Comparison of ENCODE assay signal across 28 cellular contexts in the genomic region with DNA sequence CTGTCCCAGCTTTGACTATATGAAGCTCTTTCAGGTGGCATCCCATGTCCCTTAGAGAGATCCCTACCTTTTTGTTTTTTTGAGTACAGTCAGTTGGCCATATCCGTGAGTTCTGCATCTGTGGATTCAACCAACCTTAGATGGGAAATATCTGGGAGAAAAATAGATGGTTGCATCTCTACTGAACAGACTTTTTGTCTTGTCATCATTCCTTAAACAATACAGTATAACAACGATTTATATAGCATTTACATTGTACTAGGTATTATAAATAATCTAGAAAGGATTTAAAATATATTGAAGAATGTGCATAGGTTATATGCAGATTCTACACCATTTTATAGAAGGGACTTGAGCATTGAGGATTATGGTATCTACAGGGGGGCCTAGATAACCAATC.
"Had no signal": no experiment of that assay in that cellular context is flagged by ENCODE, and none has a peak within 500 bp of the region (broad histone marks: within the 10 kb centered on the region; RNA-seq: fewer than 3 reads in every experiment).

No MANE protein-coding gene starts in this region.

- H3K9me3 Mint-ChIP-seq: stimulated activated naive B cell treated with anti-CD40 and anti-IgM and Interleukin-4, amounts not matched to agents 10 μg/mL and 1 μg/mL and 100 μg/mL, for 72 hours had no signal

- ATAC-seq: sciatic nerve; stimulated activated naive B cell treated with anti-CD40 and anti-IgM and Interleukin-4, amounts not matched to agents 10 μg/mL and 1 μg/mL and 100 μg/mL, for 72 hours; upper lobe of right lung had no signal

- H3K36me3 ChIP-seq: left ventricle myocardium inferior, neural progenitor cell, neutrophil, ovary, right atrium auricular region, stomach, thyroid gland, upper lobe of right lung had no signal

- H3K36me3 Mint-ChIP-seq: mesothelial cell of epicardium; naive B cell; stimulated activated naive B cell treated with anti-CD40 and anti-IgM and Interleukin-4, amounts not matched to agents 10 μg/mL and 1 μg/mL and 100 μg/mL, for 72 hours had no signal

- H3K27ac ChIP-seq: left ventricle myocardium inferior, neural progenitor cell, neutrophil, ovary, right atrium auricular region, skin epidermis, stomach, testis, thyroid gland, upper lobe of right lung had no signal

- DNase-seq: hippocampal formation; left ventricle myocardium inferior; mesendoderm; naive B cell; nephron progenitor cell; occipital lobe; stimulated activated CD4-positive, alpha-beta T cell treated with anti-CD3 and anti-CD28 coated beads, Interleukin-12 subunit alpha, Interleukin-12 subunit beta, amount 100 ng/mL, for 4 hours; stimulated activated CD4-positive, alpha-beta T cell treated with anti-CD3 and anti-CD28 coated beads, Interleukin-15, amount 100 ng/mL, for 24 hours; stimulated activated CD4-positive, alpha-beta T cell treated with anti-CD3 and anti-CD28 coated beads, Interleukin-2, amount 100 ng/mL, for 24 hours; stimulated activated CD4-positive, alpha-beta T cell treated with anti-CD3 and anti-CD28 coated beads, Interleukin-4, amount 100 ng/mL, for 1 hour; stimulated activated naive B cell treated with anti-CD40 and anti-IgM and Interleukin-4, amounts not matched to agents 10 μg/mL and 1 μg/mL and 100 μg/mL, for 72 hours; stimulated activated naive CD8-positive, alpha-beta T cell treated with anti-CD3 and anti-CD28 coated beads, Interleukin-15, Interleukin-2, amounts not matched to agents 100 U/mL and 50 U/mL, for 24 hours; stomach; testis; thyroid gland; trophoblast cell; upper lobe of right lung had no signal

- H3K4me3 ChIP-seq: left ventricle myocardium inferior, lung, neural progenitor cell, ovary, right atrium auricular region, skin epidermis, stomach, testis, thyroid gland, upper lobe of right lung had no signal

- H3K27me3 Mint-ChIP-seq: progenitor cell of endocrine pancreas had no signal

- H3K9ac ChIP-seq: neural progenitor cell had no signal

- FAIRE-seq: islet of Langerhans, urothelium cell line had no signal

- H3K27ac Mint-ChIP-seq: mesothelial cell of epicardium; naive B cell; nephron progenitor cell; neural progenitor cell; progenitor cell of endocrine pancreas; stimulated activated naive B cell treated with anti-CD40 and anti-IgM and Interleukin-4, amounts not matched to agents 10 μg/mL and 1 μg/mL and 100 μg/mL, for 72 hours had no signal

- H3K4me1 ChIP-seq: left ventricle myocardium inferior, right atrium auricular region, stomach, testis, thyroid gland, upper lobe of right lung had no signal

- H3K9me3 ChIP-seq: left ventricle myocardium inferior, neutrophil, ovary, right atrium auricular region, testis, thyroid gland, upper lobe of right lung had no signal

- H2AFZ ChIP-seq: neural progenitor cell had no signal

- H3K27me3 ChIP-seq: neural progenitor cell, ovary, right atrium auricular region, testis, thyroid gland, upper lobe of right lung had no signal

- H3K4me2 ChIP-seq: neural progenitor cell had no signal

- H3K4me3 Mint-ChIP-seq: mesothelial cell of epicardium; naive B cell; nephron progenitor cell; neural progenitor cell; stimulated activated naive B cell treated with anti-CD40 and anti-IgM and Interleukin-4, amounts not matched to agents 10 μg/mL and 1 μg/mL and 100 μg/mL, for 72 hours had no signal
